In the genomic region with DNA sequence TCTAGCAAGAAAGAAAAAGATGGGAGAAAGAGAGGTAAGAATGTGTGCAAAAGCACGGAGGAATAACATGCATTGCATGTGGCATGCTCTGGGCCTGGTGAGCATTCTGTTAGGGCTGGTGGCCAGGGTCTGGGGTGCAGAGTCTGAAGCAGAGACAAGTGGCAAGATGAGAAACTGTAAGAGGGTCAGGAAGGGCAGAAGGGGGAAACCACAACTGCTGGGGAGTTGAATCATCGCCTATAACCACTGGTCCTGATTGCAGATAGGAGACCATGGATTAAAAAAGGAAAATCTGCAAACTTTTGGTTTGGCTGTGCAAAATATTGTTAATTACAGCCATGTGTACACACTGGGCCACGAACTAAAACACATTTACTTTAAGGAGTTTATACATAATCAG, we compare ENCODE assay signal across 18 cellular contexts.
DNase-seq lines count a peak whose midpoint lies in the region; ATAC-seq and FAIRE-seq lines count a peak whose summit lies in the region.
"Had no signal": no experiment of that assay in that cellular context is flagged by ENCODE, and none has a peak within 500 bp of the region (broad histone marks: within the 10 kb centered on the region; RNA-seq: fewer than 3 reads in every experiment).

No MANE protein-coding gene starts in this region.

- H3K9me3 Mint-ChIP-seq in T-helper 1 cell treated with Interleukin-12 subunit alpha and Interleukin-12 subunit beta and Interleukin-4 antibody, amounts not matched to agents 30 μg/mL and 1 μg/mL, for 36 hours, result no peaks in the 10 kb centered on the region
- H3K9me3 Mint-ChIP-seq in immature natural killer cell, result no peaks in the 10 kb centered on the region
- H3K9me3 Mint-ChIP-seq: IgD-negative memory B cell, nephron progenitor cell had no signal

- H3K9ac ChIP-seq in BLaER1, result no peak overlapping the region

- no peaks in the 10 kb centered on the region for H3K9me3 ChIP-seq in BLaER1
- H3K9me3 ChIP-seq: transverse colon had no signal

- peak; percentile 37 for ATAC-seq in GM18502 (IDR thresholded peaks at IDR 0.05; ENCODE audit: poor library complexity, unreplicated experiment)
- no peak for ATAC-seq in HG03159 (IDR thresholded peaks at IDR 0.05; ENCODE audit: unreplicated experiment)

- H3K27me3 ChIP-seq in BLaER1, result no peaks in the 10 kb centered on the region
- H3K27me3 ChIP-seq: transverse colon had no signal

- H3K4me1 ChIP-seq in BLaER1, result peaks cover 38% of the 10 kb centered on the region

- peak overlapping the region; percentile 25; the same call in 1 of the 2 replicates for H3K4me2 ChIP-seq in BLaER1

- no peak overlapping the region for H3K4me3 Mint-ChIP-seq in T-helper 1 cell treated with Interleukin-12 subunit alpha and Interleukin-12 subunit beta and Interleukin-4 antibody, amounts not matched to agents 30 μg/mL and 1 μg/mL, for 36 hours
- peak overlapping the region; percentile 23 to 59 (median 47) for H3K4me3 Mint-ChIP-seq in immature natural killer cell
- H3K4me3 Mint-ChIP-seq: B cell, nephron progenitor cell had no signal

- no peak overlapping the region for H3K27ac ChIP-seq in BLaER1
- H3K27ac ChIP-seq: transverse colon had no signal

- no peak overlapping the region for H3K4me3 ChIP-seq in BLaER1
- H3K4me3 ChIP-seq: transverse colon had no signal

- DNase-seq in immature natural killer cell, result no peak
- no peak for DNase-seq in RCC 7860 (ENCODE audit: low spot score)
- no peak for DNase-seq in NK-92 treated with Interleukin-12 subunit alpha and Interleukin-12 subunit beta, amount 100 ng/mL, for 24 hours (lab: John Stamatoyannopoulos, UW)
- DNase-seq in NCI-H2107 treated with DMSO at 0.1 percent for 48 hours (lab: John Stamatoyannopoulos, UW; ENCODE audit: unreplicated experiment), result no peak
- DNase-seq: activated CD8-positive, alpha-beta memory T cell treated with anti-CD3 and anti-CD28 coated beads, Interleukin-2, amount 50 U/mL, for 48 hours; NCI-H187; NCI-H774; nephron progenitor cell; SHP77 treated with DMSO at 0.1 percent for 48 hours; stimulated activated CD4-positive, alpha-beta T cell treated with anti-CD3 and anti-CD28 coated beads, Interleukin-1b, Interleukin-23, amount 100 ng/mL, for 48 hours; transverse colon had no signal

- peak overlapping the region; percentile 5 for H3K27ac Mint-ChIP-seq in T-helper 1 cell treated with Interleukin-12 subunit alpha and Interleukin-12 subunit beta and Interleukin-4 antibody, amounts not matched to agents 30 μg/mL and 1 μg/mL, for 36 hours
- H3K27ac Mint-ChIP-seq in immature natural killer cell, result peak overlapping the region; percentile 35 to 86 (median 74)
- H3K27ac Mint-ChIP-seq: B cell, nephron progenitor cell had no signal

- H3K27me3 Mint-ChIP-seq in T-helper 1 cell treated with Interleukin-12 subunit alpha and Interleukin-12 subunit beta and Interleukin-4 antibody, amounts not matched to agents 30 μg/mL and 1 μg/mL, for 36 hours (ENCODE audit: low read depth), result peaks cover 14% of the 10 kb centered on the region
- H3K27me3 Mint-ChIP-seq in immature natural killer cell (ENCODE audit: low read depth in 3 of 3), result peaks cover 5 to 11% (median 7%) of the 10 kb centered on the region in 3 donors
- H3K27me3 Mint-ChIP-seq: B cell, IgD-negative memory B cell had no signal

- H3K36me3 Mint-ChIP-seq in T-helper 1 cell treated with Interleukin-12 subunit alpha and Interleukin-12 subunit beta and Interleukin-4 antibody, amounts not matched to agents 30 μg/mL and 1 μg/mL, for 36 hours (ENCODE audit: low read depth), result peaks cover 2% of the 10 kb centered on the region
- H3K36me3 Mint-ChIP-seq in immature natural killer cell, result peaks cover 0 to 3% (median 0%) of the 10 kb centered on the region in 3 donors
- H3K36me3 Mint-ChIP-seq: IgD-negative memory B cell had no signal

- H3K4me1 Mint-ChIP-seq in T-helper 1 cell treated with Interleukin-12 subunit alpha and Interleukin-12 subunit beta and Interleukin-4 antibody, amounts not matched to agents 30 μg/mL and 1 μg/mL, for 36 hours (ENCODE audit: low read depth), result peaks cover 52% of the 10 kb centered on the region
- peaks cover 95 to 100% of the 10 kb centered on the region in 2 donors for H3K4me1 Mint-ChIP-seq in immature natural killer cell

- no peaks in the 10 kb centered on the region for H4K20me1 ChIP-seq in BLaER1

- no peaks in the 10 kb centered on the region for H3K36me3 ChIP-seq in BLaER1
- H3K36me3 ChIP-seq: transverse colon had no signal

- FAIRE-seq in RCC 7860 (lab: Jason Lieb, UNC), result no peak
- FAIRE-seq: colon had no signal
